Comparison of ENCODE assay signal across 17 cellular contexts in genomic region chr4:10535900-10536299, GRCh38.
DNase-seq lines count a peak whose midpoint lies in the region; ATAC-seq and TF ChIP-seq lines count a peak whose summit lies in the region.
"Had no signal": no experiment of that assay in that cellular context is flagged by ENCODE, and none has a peak within 500 bp of the region (broad histone marks: within the 10 kb centered on the region; RNA-seq: fewer than 3 reads in every experiment).

No MANE protein-coding gene starts in this region.

- TF ChIP-seq POLR2A in GM18505 (IDR thresholded peaks at IDR 0.05; ENCODE audit: borderline replicate concordance, extremely low read depth, insufficient read depth, insufficient read length) = no peak

- ATAC-seq in GM18505 (IDR thresholded peaks at IDR 0.05; ENCODE audit: unreplicated experiment) = peak; percentile 59
- ATAC-seq in GM21390 (IDR thresholded peaks at IDR 0.05; ENCODE audit: unreplicated experiment) = peak; percentile 70
- ATAC-seq in HG02981 (IDR thresholded peaks at IDR 0.05; ENCODE audit: unreplicated experiment) = peak; percentile 65
- ATAC-seq in GM21447 (IDR thresholded peaks at IDR 0.05; ENCODE audit: unreplicated experiment) = no peak
- ATAC-seq: natural killer cell treated with Interleukin-12 subunit alpha and Interleukin-12 subunit beta and Interleukin-15 and Interleukin-18, amount 100 ng/mL, for 72 hours; Panc1 had no signal

- DNase-seq in NCI-H69 (lab: John Stamatoyannopoulos, UW) = peak; percentile 43
- DNase-seq in SIG-M5 (lab: John Stamatoyannopoulos, UW) = no peak
- no peak for DNase-seq in activated CD4-positive, alpha-beta T cell treated with anti-CD3 and anti-CD28 coated beads for 48 hours
- no peak for DNase-seq in NCI-H526 treated with DMSO at 0.1 percent for 48 hours (lab: John Stamatoyannopoulos, UW)
- DNase-seq: activated naive CD4-positive, alpha-beta T cell treated with anti-CD3 and anti-CD28 coated beads, Interleukin-2, amount 10 ng/mL, durations not matched to agents 7 days and 5 days; COR-L47; mesenchymal stem cell; MM.1S; NCI-H187 treated with DMSO at 0.1 percent for 48 hours; NCI-H526; SW 1271 had no signal
